ENCODE assay signal across 9 cellular contexts in the genomic region with DNA sequence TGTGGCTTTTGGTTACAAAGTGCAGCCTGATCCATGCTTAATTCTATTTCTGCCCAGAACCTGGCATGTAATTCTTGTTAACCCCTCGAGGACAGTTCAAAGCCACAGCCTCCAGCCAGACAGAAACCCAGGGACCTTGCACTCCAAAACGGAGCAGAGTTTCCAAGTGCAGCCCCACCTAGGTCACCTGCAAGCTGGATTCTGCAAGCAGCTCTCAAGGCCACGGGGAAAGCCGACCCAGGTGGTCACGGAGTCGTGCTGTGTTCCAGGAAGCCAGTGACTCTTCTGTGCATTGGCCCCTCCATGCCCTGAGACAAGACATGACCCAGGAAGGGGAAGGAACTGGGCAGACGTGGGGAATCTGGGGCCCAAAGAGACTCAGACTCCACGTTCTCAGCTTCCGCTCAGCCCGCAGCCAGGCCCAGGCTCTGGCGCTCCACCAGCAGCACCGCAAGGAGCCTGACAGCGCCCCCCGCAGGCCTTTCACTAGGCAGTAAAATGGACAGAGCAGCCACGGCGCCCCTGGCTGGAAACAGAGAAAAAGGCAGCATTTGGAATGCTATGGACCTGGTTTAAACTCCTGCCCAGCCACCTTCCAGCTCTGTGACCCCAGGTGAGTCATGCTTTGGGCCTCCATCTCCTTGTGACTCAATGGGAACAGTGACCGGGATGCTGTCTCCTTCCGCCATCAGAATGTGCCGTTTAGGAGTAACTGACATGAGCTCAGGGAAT. TPM values are rescaled to one million over a fixed set of nuclear protein-coding genes. Genes with fewer than 3 reads are reported as not detected.
DNase-seq lines count a peak whose midpoint lies in the region; ATAC-seq and TF ChIP-seq lines count a peak whose summit lies in the region.
"Had no signal": no experiment of that assay in that cellular context is flagged by ENCODE, and none has a peak within 500 bp of the region (broad histone marks: within the 10 kb centered on the region; RNA-seq: fewer than 3 reads in every experiment).

No MANE protein-coding gene starts in this region.

- no peak for ATAC-seq in Right ventricle myocardium inferior

- peak overlapping the region; percentile 62 for H3K9ac ChIP-seq in NT2/D1 (ENCODE audit: insufficient read length, low read depth)

- intact Hi-C loops in Right ventricle myocardium inferior (cut with DNase I) = no loop called here

- DNase-seq in NT2/D1 (ENCODE audit: low read depth, low spot score) = peak; percentile 63
- DNase-seq in epithelial cell of proximal tubule (ENCODE audit: low read depth) = no peak
- DNase-seq in renal cortical epithelial cell (ENCODE audit: low read depth) = peak; percentile 55
- DNase-seq in stimulated activated naive CD4-positive, alpha-beta T cell (lab: John Stamatoyannopoulos, UW) = no peak
- no peak for DNase-seq in Right ventricle myocardium inferior (ENCODE audit: missing footprints)
- DNase-seq in ureter (ENCODE audit: low spot score) = no peak
- DNase-seq: activated CD4-positive, alpha-beta T cell treated with anti-CD3 and anti-CD28 coated beads for 4 hours had no signal

- peaks cover under 1% of the 10 kb centered on the region for H3K36me3 ChIP-seq in NT2/D1 (ENCODE audit: insufficient read depth, insufficient read length, low read length)
- H3K36me3 ChIP-seq: prostate gland had no signal

- H3K9me3 ChIP-seq in NT2/D1 (ENCODE audit: insufficient read depth, low read length) = no peaks in the 10 kb centered on the region
- H3K9me3 ChIP-seq: prostate gland had no signal

- no peak overlapping the region for H3K4me3 ChIP-seq in NT2/D1 (ENCODE audit: insufficient read length, low read depth)
- no peak overlapping the region for H3K4me3 ChIP-seq in epithelial cell of proximal tubule (ENCODE audit: low read depth, low read length)
- H3K4me3 ChIP-seq: prostate gland had no signal

- TF ChIP-seq CTCF in GM12872 (IDR thresholded peaks at IDR 0.05; ENCODE audit: insufficient read depth, low read depth, low read length) (0 out of 3 replicates have a peak, but pooled peaks have one; percentile 18), epithelial cell of proximal tubule (conservative IDR thresholded peaks at IDR 0.05; ENCODE audit: low read depth, low read length) (peak; percentile 36)

- peaks cover 27% of the 10 kb centered on the region for H3K4me1 ChIP-seq in NT2/D1 (ENCODE audit: insufficient read depth, insufficient read length)
- H3K4me1 ChIP-seq: prostate gland had no signal

- H3K27me3 ChIP-seq in NT2/D1 (ENCODE audit: insufficient read depth, insufficient read length) = no peaks in the 10 kb centered on the region

RNA-seq across cellular contexts. Expression of a gene that starts 27.3 kb away (rescaled TPM):
- total RNA-seq in epithelial cell of proximal tubule (not detected in 2 replicates), renal cortical epithelial cell (not detected in 2 replicates), Right ventricle myocardium inferior (0.19 TPM), ureter (0.21 TPM)

Comparison
In these comparisons a context has a peak if more than half of its experiments do, and no peak if none do; other contexts are left out.
1. DNase-seq: peak in NT2/D1 (single experiment) and renal cortical epithelial cell (single experiment); none in epithelial cell of proximal tubule (single experiment), stimulated activated naive CD4-positive, alpha-beta T cell (0 of 6), Right ventricle myocardium inferior (single experiment) and ureter (single experiment).